8 cellular contexts compared by ENCODE assay signal in the genomic region with DNA sequence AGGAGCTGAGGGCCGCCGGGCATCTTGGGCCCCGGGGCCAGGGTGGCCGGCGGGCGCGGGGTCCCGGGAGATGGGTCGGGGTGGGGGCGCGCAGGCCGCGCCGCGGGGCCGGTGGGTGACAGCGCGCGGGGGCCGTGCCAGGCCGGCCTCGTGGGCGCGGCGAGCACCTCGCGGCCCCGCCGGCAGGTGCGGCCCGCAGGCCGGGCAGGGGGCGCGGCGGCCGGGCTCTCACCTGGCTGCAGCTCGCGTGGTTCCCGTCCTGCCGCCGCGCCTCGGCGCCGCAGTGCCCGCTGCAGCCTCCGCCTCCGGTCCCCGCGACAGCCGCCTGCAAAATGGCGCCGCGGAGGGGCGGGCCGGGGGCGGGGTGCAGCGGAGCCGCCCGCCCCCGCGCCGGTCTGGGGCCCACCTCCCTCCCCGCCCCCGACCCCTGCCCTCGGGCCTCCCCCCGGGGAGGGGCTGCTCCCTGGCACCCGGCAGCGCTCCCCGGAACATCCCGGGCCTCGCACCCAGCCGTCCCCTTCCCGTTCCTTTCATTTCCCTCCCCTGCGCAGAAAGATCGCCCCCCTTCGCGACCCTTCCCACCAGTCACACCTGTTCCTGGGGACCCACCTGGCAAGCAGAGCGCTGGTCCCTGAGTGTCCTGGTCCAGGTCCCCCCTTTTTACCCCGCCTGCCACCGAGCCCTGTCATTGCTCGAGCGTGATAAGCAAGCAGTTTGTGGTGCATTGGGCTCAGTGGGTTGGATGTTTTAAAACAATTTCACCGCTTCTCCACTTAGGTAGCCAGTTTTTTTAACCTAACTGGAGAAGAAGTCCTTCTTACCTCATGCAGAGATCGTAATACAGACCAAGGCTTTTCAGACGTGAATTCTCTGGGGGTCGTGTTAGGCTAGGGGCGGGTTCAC. TPM values are rescaled to one million over a fixed set of nuclear protein-coding genes. Genes with fewer than 3 reads are reported as not detected.
DNase-seq lines count a peak whose midpoint lies in the region; ATAC-seq, FAIRE-seq and TF ChIP-seq lines count a peak whose summit lies in the region.

A gene (minus strand): TSS at position 337 of the 903 bp plus-strand sequence. CDS start 68,948 bp downstream, outside the sequence.

- H2AFZ ChIP-seq in endothelial cell of umbilical vein (ENCODE audit: low read depth, low read length) = peak within 1 kb of the TSS; percentile 99

- intact Hi-C loops in endothelial cell of umbilical vein (cut with micrococcal nuclease) = loop anchor here (2.0 kb wide), 1 partner anchor 99 kb away; no protein-coding TSS in a partner anchor

- H4K20me1 ChIP-seq in endothelial cell of umbilical vein (replicated peaks; ENCODE audit: control insufficient read depth, extremely low read depth, insufficient read depth, low read length) = no peaks in the 10 kb centered on the region

- H3K27ac ChIP-seq in endothelial cell of umbilical vein (ENCODE audit: insufficient read depth, low read depth, low read length) = no peak within 1 kb of the TSS

- ATAC-seq in GM21737 (IDR thresholded peaks at IDR 0.05; ENCODE audit: unreplicated experiment) (peak; percentile 41), HG03175 (IDR thresholded peaks at IDR 0.05; ENCODE audit: unreplicated experiment) (no peak)

- peak within 1 kb of the TSS; percentile 83 for H3K4me2 ChIP-seq in endothelial cell of umbilical vein (ENCODE audit: insufficient read depth, low read length)

- H3K4me3 ChIP-seq in endothelial cell of umbilical vein (replicated peaks in 1 of 3; ENCODE audit: insufficient read depth in 1 of 3, low read depth in 1 of 3, low read length in 3 of 3) (peak within 1 kb of the TSS; percentile 70 to 78 (median 70)), mucosa of stomach (ENCODE audit: low read length) (peak within 1 kb of the TSS; percentile 35)

- H3K4me1 ChIP-seq in endothelial cell of umbilical vein (ENCODE audit: control insufficient read depth, extremely low read depth, insufficient read depth, low read length) = peaks cover 13% of the 10 kb centered on the region
- H3K4me1 ChIP-seq in mucosa of stomach (ENCODE audit: control insufficient read depth, insufficient read depth, low read length) = peaks cover 14% of the 10 kb centered on the region

- H3K27me3 ChIP-seq in endothelial cell of umbilical vein (ENCODE audit: control insufficient read depth in 2 of 2, insufficient read depth in 2 of 2, low read length in 2 of 2) (no peaks in the 10 kb centered on the region), mucosa of stomach (ENCODE audit: control insufficient read depth, insufficient read depth, low read length) (no peaks in the 10 kb centered on the region)

- CTCF ChIA-PET in endothelial cell of umbilical vein (lab: Charles Lee) = interaction anchor here (1.6 to 2.7 kb wide), 2 partner anchors 13 to 99 kb away, joined by 3 to 9 read pairs; no protein-coding TSS in a partner anchor

- dilution Hi-C loops in endothelial cell of umbilical vein (cut with MboI; ENCODE audit: extremely low pct_ligation_motif_present, low sequenced_read_pairs) = no loop called here

- no peaks in the 10 kb centered on the region for H3K36me3 ChIP-seq in endothelial cell of umbilical vein (ENCODE audit: control insufficient read depth in 2 of 2, extremely low read depth in 1 of 2, insufficient read depth in 2 of 2, low read length in 2 of 2)
- no peaks in the 10 kb centered on the region for H3K36me3 ChIP-seq in mucosa of stomach (ENCODE audit: control insufficient read depth, insufficient read depth, low read length)

- peak within 1 kb of the TSS; percentile 52 for H3K9ac ChIP-seq in endothelial cell of umbilical vein (replicated peaks; ENCODE audit: extremely low read depth, insufficient read depth, low read length)
- H3K9ac ChIP-seq in mucosa of stomach (ENCODE audit: low read length) = peak within 1 kb of the TSS; percentile 82

- peak; percentile 21 for TF ChIP-seq POLR2A in endothelial cell of umbilical vein (IDR thresholded peaks at IDR 0.05; ENCODE audit: low read depth, low read length)

- no TSS peak for BruUV-seq in endothelial cell of umbilical vein (replicated peaks; lab: Mats Ljungman, UMichigan)

- H3K79me2 ChIP-seq in endothelial cell of umbilical vein (ENCODE audit: control insufficient read depth, insufficient read depth, low read length) = peaks cover 22% of the 10 kb centered on the region

- POLR2A ChIA-PET in endothelial cell of umbilical vein (lab: Charles Lee) = no interaction called here

- H3K9me3 ChIP-seq in endothelial cell of umbilical vein (replicated peaks; ENCODE audit: control insufficient read depth, insufficient read depth, low read length) (no peaks in the 10 kb centered on the region), mucosa of stomach (ENCODE audit: control insufficient read depth, low read length) (no peaks in the 10 kb centered on the region)

- DNase-seq in CD1c-positive myeloid dendritic cell (ENCODE audit: extremely low spot score) (peak; percentile 65), NCI-H345 treated with DMSO at 0.1 percent for 48 hours (lab: John Stamatoyannopoulos, UW; ENCODE audit: unreplicated experiment) (peak; percentile 50), endothelial cell of umbilical vein (ENCODE audit: low read depth, low spot score) (peak; percentile 17)
- DNase-seq in activated CD8-positive, alpha-beta memory T cell treated with anti-CD3 and anti-CD28 coated beads, Interleukin-2, amount 50 U/mL, for 48 hours = peak; percentile 75
- DNase-seq in stimulated activated CD8-positive, alpha-beta memory T cell treated with anti-CD3 and anti-CD28 coated beads, Interleukin-7, amount 100 ng/mL, for 4 hours (ENCODE audit: low read depth in 2 of 2) = peak; percentile 12 to 63

- H3K9me1 ChIP-seq in endothelial cell of umbilical vein (replicated peaks; ENCODE audit: control insufficient read depth, extremely low read depth, insufficient read depth, low read length) = no peaks in the 10 kb centered on the region

- no peak for FAIRE-seq in endothelial cell of umbilical vein (lab: Jason Lieb, UNC)

- no peak for TF ChIP-seq CTCF in endothelial cell of umbilical vein (IDR thresholded peaks at IDR 0.05; ENCODE audit: extremely low read depth in 1 of 2, insufficient read depth in 1 of 2, low read depth in 1 of 2, low read length in 2 of 2)

TF ChIP-seq in endothelial cell of umbilical vein, 7 proteins besides CTCF, POLR2A, EP300 and RAD21:
- TF ChIP-seq, protein P1, sequence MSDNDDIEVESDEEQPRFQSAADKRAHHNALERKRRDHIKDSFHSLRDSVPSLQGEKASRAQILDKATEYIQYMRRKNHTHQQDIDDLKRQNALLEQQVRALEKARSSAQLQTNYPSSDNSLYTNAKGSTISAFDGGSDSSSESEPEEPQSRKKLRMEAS (IDR thresholded peaks at IDR 0.05; ENCODE audit: insufficient read depth, insufficient read length) = no peak
- TF ChIP-seq MYC (IDR thresholded peaks at IDR 0.05; ENCODE audit: low read depth, low read length) (no peak), POLR2AphosphoS5 (IDR thresholded peaks at IDR 0.05; ENCODE audit: insufficient read depth, low read depth, low read length) (peak; percentile 46), FOS (IDR thresholded peaks at IDR 0.05; ENCODE audit: borderline replicate concordance, insufficient read depth, low read length) (no peak), JUN (IDR thresholded peaks at IDR 0.05; ENCODE audit: borderline replicate concordance, insufficient read depth, insufficient read length, low read depth) (no peak), GATA2 (IDR thresholded peaks at IDR 0.05; ENCODE audit: insufficient read depth, insufficient read length, low read depth, low read length) (no peak), EZH2 (IDR thresholded peaks at IDR 0.05; ENCODE audit: borderline replicate concordance, low read depth, low read length, severe bottlenecking) (no peak)

RNA-seq across cellular contexts. Expression of the gene that starts here (rescaled TPM):
- total RNA-seq in endothelial cell of umbilical vein = 23.3 and 24.4 TPM in 2 replicates
- polyA plus RNA-seq in endothelial cell of umbilical vein = 21.6 and 24.5 TPM in 2 replicates
- polyA plus RNA-seq in endothelial cell of umbilical vein (2011; cell fraction: cytosol; rRNA removed) = 12.8 and 13.4 TPM in 2 replicates
- polyA plus RNA-seq in endothelial cell of umbilical vein (2011; cell fraction: nucleus; rRNA removed) = 39.2 and 40.8 TPM in 2 replicates
- 15.1 and 17.8 TPM in 2 replicates for polyA plus RNA-seq in endothelial cell of umbilical vein (2012)
- 49.1 and 57.1 TPM in 2 replicates for polyA minus RNA-seq in endothelial cell of umbilical vein
- 5.7 TPM for polyA minus RNA-seq in endothelial cell of umbilical vein (2011; cell fraction: cytosol; rRNA and poly(A)+ RNA removed)
- 32.7 and 41.9 TPM in 2 replicates for polyA minus RNA-seq in endothelial cell of umbilical vein (2011; cell fraction: nucleus; rRNA and poly(A)+ RNA removed)

Comparison
In these comparisons a context has a peak if more than half of its experiments do, and no peak if none do; other contexts are left out.
1. DNase-seq: peak in every context shown above with its lines; median percentile 75 in activated CD8-positive, alpha-beta memory T cell treated with anti-CD3 and anti-CD28 coated beads, Interleukin-2, amount 50 U/mL, for 48 hours; 65 in CD1c-positive myeloid dendritic cell; 50 in NCI-H345 treated with DMSO at 0.1 percent for 48 hours; 38 in stimulated activated CD8-positive, alpha-beta memory T cell treated with anti-CD3 and anti-CD28 coated beads, Interleukin-7, amount 100 ng/mL, for 4 hours; 17 in endothelial cell of umbilical vein.